In genomic region chr1:6208723-6209660, GRCh38 we compare ENCODE assay signal across 9 cellular contexts. TPM values are rescaled to one million over a fixed set of nuclear protein-coding genes. Genes with fewer than 3 reads are reported as not detected.
A peak's percentile ranks its signal among the peaks of the same experiment; 100 is the strongest.
DNase-seq lines count a peak whose midpoint lies in the region; ATAC-seq and TF ChIP-seq lines count a peak whose summit lies in the region.
"Had no signal": no experiment of that assay in that cellular context is flagged by ENCODE, and none has a peak within 500 bp of the region (broad histone marks: within the 10 kb centered on the region; RNA-seq: fewer than 3 reads in every experiment).

No MANE protein-coding gene starts in this region.

- peak; percentile 86 for DNase-seq in D341Med (ENCODE audit: low spot score)
- DNase-seq in Kasumi-1 (lab: John Stamatoyannopoulos, UW) = peak; percentile 27 to 45
- peak; percentile 40 for DNase-seq in activated naive CD4-positive, alpha-beta T cell treated with anti-CD3 and anti-CD28 coated beads, Interleukin-2, amount 50 U/mL, for 16 hours
- DNase-seq in right atrium auricular region (ENCODE audit: low spot score) = no peak
- no peak for DNase-seq in sigmoid colon
- DNase-seq in inferior parietal cortex (ENCODE audit: extremely low spot score) = no peak
- DNase-seq in NCI-H1436 (lab: John Stamatoyannopoulos, UW) = no peak

- H3K9me3 ChIP-seq in right atrium auricular region (no peaks in the 10 kb centered on the region), sigmoid colon (no peaks in the 10 kb centered on the region)

- H3K27me3 ChIP-seq in right atrium auricular region = no peaks in the 10 kb centered on the region
- H3K27me3 ChIP-seq in sigmoid colon = no peaks in the 10 kb centered on the region

- H3K4me1 ChIP-seq in right atrium auricular region (peaks cover 0 to 50% of the 10 kb centered on the region in 2 donors), sigmoid colon (peaks cover 0 to 52% (median 40%) of the 10 kb centered on the region in 4 donors)

- WGBS in sigmoid colon, 2 donors = 4 to 6% methylated on average over 99 of the region's 99 CpGs

- peaks cover 23% of the 10 kb centered on the region for H3K36me3 ChIP-seq in right atrium auricular region
- H3K36me3 ChIP-seq in sigmoid colon = peaks cover 0 to 8% (median 0%) of the 10 kb centered on the region in 4 donors

- H3K4me3 ChIP-seq in right atrium auricular region (peak overlapping the region; percentile 8 to 53), sigmoid colon (peak overlapping the region in 3 of 4 donors; percentile 41 to 51 (median 47))

- no peak for TF ChIP-seq EP300 in sigmoid colon (IDR thresholded peaks at IDR 0.05)

- ATAC-seq in GM21786 (IDR thresholded peaks at IDR 0.05; ENCODE audit: unreplicated experiment) = no peak

- peak overlapping the region; percentile 21 to 32 for H3K27ac ChIP-seq in right atrium auricular region
- H3K27ac ChIP-seq in sigmoid colon = peak overlapping the region in 1 of 4 donors; percentile 25
- H3K27ac ChIP-seq: parathyroid adenoma had no signal

- intact Hi-C loops in sigmoid colon (cut with DNase I) = no loop called here

- TF ChIP-seq CTCF in right atrium auricular region (IDR thresholded peaks at IDR 0.05) (peak; percentile 50 to 65), sigmoid colon (IDR thresholded peaks at IDR 0.05) (peak in 3 of 4 experiments; percentile 44 to 68 (median 59))

- no peak for TF ChIP-seq POLR2A in sigmoid colon (IDR thresholded peaks at IDR 0.05)

RNA-seq across cellular contexts. Expression of gene RNF207, which starts 3.1 kb away (rescaled TPM):
- total RNA-seq in right atrium auricular region = 10 to 100 TPM; 28.9 to 53.0 TPM
- total RNA-seq in sigmoid colon = 10 to 100 TPM in 3 of 4 donors, 1 to 10 TPM in 1; 7.8 to 19.1 (median 16.1) TPM
- 10 to 100 TPM in 1 of 3 donors, 1 to 10 TPM in 2; 5.3 to 24.3 (median 7.2) TPM for polyA plus RNA-seq in sigmoid colon

RNA-seq across cellular contexts. Expression of gene RPL22, which starts 9.6 kb away (rescaled TPM):
- total RNA-seq in right atrium auricular region (100 to 1,000 TPM in 1 of 2 donors, 10 to 100 TPM in 1; 75.4 to 115 TPM), sigmoid colon (100 to 1,000 TPM; 166 to 267 (median 219) TPM)
- 100 to 1,000 TPM; 299 to 443 (median 410) TPM for polyA plus RNA-seq in sigmoid colon

RNA-seq across cellular contexts. Expression of gene ICMT, which starts 26.8 kb away (rescaled TPM):
- 10 to 100 TPM; 71.4 to 74.4 TPM for total RNA-seq in right atrium auricular region
- total RNA-seq in sigmoid colon = 10 to 100 TPM; 39.2 to 64.9 (median 55.6) TPM
- polyA plus RNA-seq in sigmoid colon = 10 to 100 TPM; 19.2 to 34.1 (median 20.3) TPM

RNA-seq across cellular contexts. Expression of gene CHD5, which starts 28.9 kb away (rescaled TPM):
- total RNA-seq in right atrium auricular region (1 to 10 TPM in 1 of 2 donors, under 1 TPM in 1; 0.07 to 2.0 TPM), sigmoid colon (1 to 10 TPM in 3 of 4 donors, under 1 TPM in 1; 0.49 to 2.8 (median 1.5) TPM)
- polyA plus RNA-seq in sigmoid colon = under 1 TPM in 1 of 3 donors, not detected in 2; 0.80 TPM

RNA-seq across cellular contexts. Expression of gene HES3, which starts 35.0 kb away (rescaled TPM):
- total RNA-seq in right atrium auricular region = not detected
- total RNA-seq in sigmoid colon = not detected
- polyA plus RNA-seq in sigmoid colon = not detected

Comparison
In these comparisons a context has a peak if more than half of its experiments do, and no peak if none do; other contexts are left out.
1. DNase-seq: peak in D341Med (single experiment), Kasumi-1 (2 of 2) and activated naive CD4-positive, alpha-beta T cell treated with anti-CD3 and anti-CD28 coated beads, Interleukin-2, amount 50 U/mL, for 16 hours (single experiment); none in right atrium auricular region (single experiment), sigmoid colon (single experiment), inferior parietal cortex (single experiment) and NCI-H1436 (single experiment).